In genomic region chr5:134547999-134548626, GRCh38 we compare ENCODE assay signal across 13 cellular contexts. TPM values are rescaled to one million over a fixed set of nuclear protein-coding genes. Genes with fewer than 3 reads are reported as not detected.
DNase-seq lines count a peak whose midpoint lies in the region; ATAC-seq and TF ChIP-seq lines count a peak whose summit lies in the region.
"Had no signal": no experiment of that assay in that cellular context is flagged by ENCODE, and none has a peak within 500 bp of the region (broad histone marks: within the 10 kb centered on the region; RNA-seq: fewer than 3 reads in every experiment).

No MANE protein-coding gene starts in this region.

- BruUV-seq in Calu3 (replicated peaks; lab: Mats Ljungman, UMichigan), result no TSS peak

- TF ChIP-seq CTCF in OCI-LY1 (IDR thresholded peaks at IDR 0.05; ENCODE audit: low read length) (no peak), spleen (IDR thresholded peaks at IDR 0.05 in 8 of 11, conservative IDR thresholded peaks at IDR 0.05 in 3 of 11) (no peak), Calu3 (IDR thresholded peaks at IDR 0.05; ENCODE audit: unreplicated experiment) (no peak)

- H3K36me3 ChIP-seq in OCI-LY1 (ENCODE audit: insufficient read depth, low read length) (peaks cover 36% of the 10 kb centered on the region; the same call in 1 of the 2 replicates), spleen (peaks cover 4 to 98% (median 26%) of the 10 kb centered on the region in 6 donors)

- peaks cover 55% of the 10 kb centered on the region for H3K36me3 Mint-ChIP-seq in activated CD4-positive, alpha-beta T cell treated with anti-CD3 and anti-CD28 coated beads, Interleukin-2, amount 10 ng/mL, durations not matched to agents 24 days and 14 days (ENCODE audit: low read depth)
- peaks cover 70% of the 10 kb centered on the region for H3K36me3 Mint-ChIP-seq in effector memory CD8-positive, alpha-beta T cell (ENCODE audit: insufficient read depth)
- H3K36me3 Mint-ChIP-seq in Calu3 (ENCODE audit: insufficient read depth, unreplicated experiment), result peaks cover 38% of the 10 kb centered on the region

- H3K9me3 Mint-ChIP-seq in activated CD4-positive, alpha-beta T cell treated with anti-CD3 and anti-CD28 coated beads, Interleukin-2, amount 10 ng/mL, durations not matched to agents 24 days and 14 days, result no peaks in the 10 kb centered on the region
- H3K9me3 Mint-ChIP-seq in effector memory CD8-positive, alpha-beta T cell, result no peaks in the 10 kb centered on the region
- no peaks in the 10 kb centered on the region for H3K9me3 Mint-ChIP-seq in Calu3 (ENCODE audit: low read depth, unreplicated experiment)
- H3K9me3 Mint-ChIP-seq: nephron had no signal

- H3K79me2 ChIP-seq in OCI-LY1 (ENCODE audit: insufficient read depth, low read length), result no peaks in the 10 kb centered on the region

- no peak for DNase-seq in activated CD4-positive, alpha-beta T cell treated with anti-CD3 and anti-CD28 coated beads, Interleukin-2, amount 10 ng/mL, durations not matched to agents 24 days and 14 days
- DNase-seq in activated CD4-positive, alpha-beta T cell treated with anti-CD3 and anti-CD28 coated beads, Interleukin-2, amount 50 U/mL, for 4 hours, result no peak
- no peak for DNase-seq in effector memory CD8-positive, alpha-beta T cell
- no peak for DNase-seq in spleen
- DNase-seq in Calu3, result no peak
- DNase-seq in occipital lobe (lab: John Stamatoyannopoulos, UW), result no peak

- intact Hi-C loops in activated CD4-positive, alpha-beta T cell treated with anti-CD3 and anti-CD28 coated beads, Interleukin-2, amount 10 ng/mL, durations not matched to agents 24 days and 14 days (cut with micrococcal nuclease), result no loop called here
- intact Hi-C loops in spleen (cut with DNase I; ENCODE audit: low total_unique reads), result no loop called here
- intact Hi-C loops in Calu3 (cut with micrococcal nuclease; ENCODE audit: unreplicated experiment), result no loop called here

- WGBS in spleen, 5 donors, result 80 to 88% (median 82%) methylated on average over 12 of the region's 12 CpGs

- H3K4me3 ChIP-seq in OCI-LY1 (ENCODE audit: low read depth, low read length, poor library complexity, severe bottlenecking) (no peak overlapping the region), spleen (no peak overlapping the region)
- H3K4me3 ChIP-seq: Peyer's patch, tibial nerve had no signal

- no peak overlapping the region for H3K4me3 Mint-ChIP-seq in activated CD4-positive, alpha-beta T cell treated with anti-CD3 and anti-CD28 coated beads, Interleukin-2, amount 10 ng/mL, durations not matched to agents 24 days and 14 days
- no peak overlapping the region for H3K4me3 Mint-ChIP-seq in effector memory CD8-positive, alpha-beta T cell
- H3K4me3 Mint-ChIP-seq in Calu3 (ENCODE audit: low read depth, unreplicated experiment), result no peak overlapping the region
- H3K4me3 Mint-ChIP-seq: nephron had no signal

- peaks cover 43% of the 10 kb centered on the region for H3K4me1 Mint-ChIP-seq in activated CD4-positive, alpha-beta T cell treated with anti-CD3 and anti-CD28 coated beads, Interleukin-2, amount 10 ng/mL, durations not matched to agents 24 days and 14 days
- H3K4me1 Mint-ChIP-seq in effector memory CD8-positive, alpha-beta T cell (ENCODE audit: low read depth in 2 of 2), result peaks cover 51 to 58% of the 10 kb centered on the region in 2 donors
- peaks cover 22% of the 10 kb centered on the region for H3K4me1 Mint-ChIP-seq in Calu3 (ENCODE audit: low read depth, unreplicated experiment)

- H3K27me3 ChIP-seq in OCI-LY1 (ENCODE audit: insufficient read depth, low read length), result no peaks in the 10 kb centered on the region
- no peaks in the 10 kb centered on the region for H3K27me3 ChIP-seq in spleen (replicated peaks in 1 of 7)
- H3K27me3 ChIP-seq: dorsolateral prefrontal cortex, Peyer's patch, tibial nerve had no signal

- TF ChIP-seq POLR2A in spleen (IDR thresholded peaks at IDR 0.05), result no peak

- peaks cover 88% of the 10 kb centered on the region for H3K4me1 ChIP-seq in OCI-LY1 (ENCODE audit: insufficient read depth, low read length, severe bottlenecking)
- peaks cover 54 to 100% (median 89%) of the 10 kb centered on the region in 6 donors for H3K4me1 ChIP-seq in spleen

- no peaks in the 10 kb centered on the region for H3F3A ChIP-seq in OCI-LY1 (ENCODE audit: insufficient read depth, low read length)

- H4K20me1 ChIP-seq in OCI-LY1 (ENCODE audit: insufficient read depth, low read length), result no peaks in the 10 kb centered on the region

- H3K9me3 ChIP-seq in OCI-LY1 (ENCODE audit: low read length) (no peaks in the 10 kb centered on the region), spleen (no peaks in the 10 kb centered on the region)
- H3K9me3 ChIP-seq: Peyer's patch, tibial nerve had no signal

- peak overlapping the region; percentile 12; the same call in 1 of the 2 replicates for H3K9ac ChIP-seq in OCI-LY1 (ENCODE audit: low read length)

- CTCF ChIA-PET in Calu3 (lab: Charles Lee), result no interaction called here

- no peak overlapping the region for H2AFZ ChIP-seq in OCI-LY1 (ENCODE audit: low read length)

- H3K27ac ChIP-seq in OCI-LY1 (ENCODE audit: low read depth, low read length, poor library complexity, severe bottlenecking), result peak overlapping the region; percentile 98
- peak overlapping the region in 6 of 8 donors; percentile 2 to 77 (median 19) for H3K27ac ChIP-seq in spleen
- H3K27ac ChIP-seq: HL-60 had no signal

- H3K9me2 ChIP-seq in OCI-LY1 (ENCODE audit: low read depth, low read length), result no peaks in the 10 kb centered on the region

- H3K27me3 Mint-ChIP-seq in activated CD4-positive, alpha-beta T cell treated with anti-CD3 and anti-CD28 coated beads, Interleukin-2, amount 10 ng/mL, durations not matched to agents 24 days and 14 days, result no peaks in the 10 kb centered on the region
- no peaks in the 10 kb centered on the region for H3K27me3 Mint-ChIP-seq in effector memory CD8-positive, alpha-beta T cell
- no peaks in the 10 kb centered on the region for H3K27me3 Mint-ChIP-seq in Calu3 (ENCODE audit: unreplicated experiment)

- peak overlapping the region; percentile 63 for H3K27ac Mint-ChIP-seq in activated CD4-positive, alpha-beta T cell treated with anti-CD3 and anti-CD28 coated beads, Interleukin-2, amount 10 ng/mL, durations not matched to agents 24 days and 14 days
- peak overlapping the region; percentile 54 to 79 for H3K27ac Mint-ChIP-seq in effector memory CD8-positive, alpha-beta T cell
- H3K27ac Mint-ChIP-seq in Calu3 (ENCODE audit: unreplicated experiment), result no peak overlapping the region
- H3K27ac Mint-ChIP-seq: nephron had no signal

- no peak for ATAC-seq in effector memory CD8-positive, alpha-beta T cell (replicated peaks)
- ATAC-seq in GM21529 (IDR thresholded peaks at IDR 0.05; ENCODE audit: unreplicated experiment), result no peak

- peak overlapping the region; percentile 20; the same call in 1 of the 2 replicates for H3K4me2 ChIP-seq in OCI-LY1 (ENCODE audit: low read length)

RNA-seq across cellular contexts. Expression of gene JADE2, which starts 22.6 kb away (rescaled TPM):
- total RNA-seq in activated CD4-positive, alpha-beta T cell treated with anti-CD3 and anti-CD28 coated beads, Interleukin-2, amount 10 ng/mL, durations not matched to agents 24 days and 14 days, result 72.5 and 81.3 TPM in 2 replicates
- total RNA-seq in spleen (100 to 1,000 TPM in 3 of 7 donors, 10 to 100 TPM in 4; 85.9 to 131 (median 95.9) TPM), Calu3 (2022) (93.4 and 128 TPM in 2 replicates), occipital lobe (3.7 TPM)
- polyA plus RNA-seq in spleen, result 10 to 100 TPM; 12.3 to 30.8 (median 14.8) TPM

Comparison
In these comparisons a context has a peak if more than half of its experiments do, and no peak if none do; other contexts are left out.
1. RNA of gene JADE2, which starts 22.6 kb away (total RNA-seq): 85.9 to 131 TPM in spleen, 93.4 to 128 TPM in Calu3 and 72.5 to 81.3 TPM in activated CD4-positive, alpha-beta T cell treated with anti-CD3 and anti-CD28 coated beads, Interleukin-2, amount 10 ng/mL, durations not matched to agents 24 days and 14 days; 3.7 TPM in occipital lobe (single experiment); every median in the first group is over 10 times any median in the second.